ENCODE assay signal across 10 cellular contexts in genomic region chr19:3801412-3802096, GRCh38. TPM values are rescaled to one million over a fixed set of nuclear protein-coding genes. Genes with fewer than 3 reads are reported as not detected.
DNase-seq lines count a peak whose midpoint lies in the region; ATAC-seq, FAIRE-seq and TF ChIP-seq lines count a peak whose summit lies in the region.
"Had no signal": no experiment of that assay in that cellular context is flagged by ENCODE, and none has a peak within 500 bp of the region (broad histone marks: within the 10 kb centered on the region; RNA-seq: fewer than 3 reads in every experiment).

No MANE protein-coding gene starts in this region.

- TF ChIP-seq POLR2A in GM12891 (IDR thresholded peaks at IDR 0.05; ENCODE audit: low read depth, low read length): no peak
- no peak for TF ChIP-seq POLR2A in breast epithelium (IDR thresholded peaks at IDR 0.05)
- TF ChIP-seq POLR2A in lower leg skin (IDR thresholded peaks at IDR 0.05): no peak

- DNase-seq in GM12891 (ENCODE audit: insufficient read length, low spot score): no peak
- DNase-seq in T-helper 2 cell: peak in 4 of 5 experiments; percentile 21 to 80 (median 40)
- peak in 1 of 2 donors; percentile 36 for DNase-seq in breast epithelium (ENCODE audit: low spot score in 2 of 2)
- peak; percentile 20 to 90 for DNase-seq in lower leg skin (ENCODE audit: low spot score in 2 of 2)
- peak; percentile 71 for DNase-seq in stimulated activated CD8-positive, alpha-beta memory T cell treated with anti-CD3 and anti-CD28 coated beads, Interleukin-4, amount 100 ng/mL, for 48 hours
- DNase-seq in MV-4-11 (lab: John Stamatoyannopoulos, UW): no peak
- DNase-seq in GM13977 (ENCODE audit: low spot score): no peak

- ATAC-seq in HG02885 (IDR thresholded peaks at IDR 0.05; ENCODE audit: poor library complexity, unreplicated experiment): no peak
- ATAC-seq: left colon had no signal

- H3K27ac ChIP-seq in breast epithelium: no peak overlapping the region

- H3K4me3 ChIP-seq in breast epithelium (peak overlapping the region in 2 of 3 donors; percentile 33 to 60), lower leg skin (ENCODE audit: low read depth, poor library complexity, severe bottlenecking) (no peak overlapping the region)

- H3K9me3 ChIP-seq in breast epithelium: peaks cover 0 to 4% of the 10 kb centered on the region in 2 donors

- TF ChIP-seq CTCF in breast epithelium (IDR thresholded peaks at IDR 0.05) (no peak), lower leg skin (IDR thresholded peaks at IDR 0.05) (no peak), GM13977 (IDR thresholded peaks at IDR 0.05; ENCODE audit: extremely low read depth, insufficient read depth, missing control alignments) (no peak)

- no peaks in the 10 kb centered on the region for H3K36me3 ChIP-seq in breast epithelium

- H3K27me3 ChIP-seq in breast epithelium: peaks cover 0 to 30% of the 10 kb centered on the region in 2 donors

- no peaks in the 10 kb centered on the region for H3K4me1 ChIP-seq in breast epithelium

- intact Hi-C loops in breast epithelium (cut with DNase I; ENCODE audit: low total_unique reads): loop anchor here (2.0 kb wide), 1 partner anchor 73 kb away; no protein-coding TSS in a partner anchor
- intact Hi-C loops in lower leg skin (cut with DNase I; ENCODE audit: low total_unique reads): no loop called here

- peak; percentile 85 for FAIRE-seq in GM12891 (lab: Jason Lieb, UNC)

- 4 to 6% methylated on average over 23 to 45 of the region's 46 CpGs for WGBS in lower leg skin, 2 donors

- in situ Hi-C loops in GM13977 (cut with MboI; ENCODE audit: low pct_unique_long_range_greater_than_20kb, low sequenced_read_pairs, unreplicated experiment): no loop called here

TF ChIP-seq in GM12891, 5 proteins besides CTCF, POLR2A, EP300 and RAD21:
- no peak for TF ChIP-seq POU2F2 (IDR thresholded peaks at IDR 0.05; ENCODE audit: low read depth, low read length)
- TF ChIP-seq PAX5 (IDR thresholded peaks at IDR 0.05; ENCODE audit: insufficient read depth, low read length, severe bottlenecking): no peak

RNA-seq across cellular contexts. Expression of gene MATK, which starts 15.4 kb away (rescaled TPM):
- polyA plus RNA-seq in GM12891 (2012; ENCODE audit: low read depth, missing spikeins): 2.8 TPM
- total RNA-seq in breast epithelium: 1 to 10 TPM; 1.8 to 5.6 (median 5.2) TPM
- 1 to 10 TPM; 2.1 to 5.8 (median 3.3) TPM for total RNA-seq in lower leg skin
- total RNA-seq: HT1080 had no signal

RNA-seq across cellular contexts. Expression of gene RAX2, which starts 29.5 kb away (rescaled TPM):
- not detected for polyA plus RNA-seq in GM12891 (2012; ENCODE audit: low read depth, missing spikeins)
- total RNA-seq in breast epithelium (under 1 TPM in 1 of 3 donors, not detected in 2; 0.66 TPM), lower leg skin (not detected)
- total RNA-seq: HT1080, left colon had no signal

RNA-seq across cellular contexts. Expression of gene MRPL54, which starts 39.1 kb away (rescaled TPM):
- polyA plus RNA-seq in GM12891 (2012; ENCODE audit: low read depth, missing spikeins): 79.9 TPM
- 10 to 100 TPM; 69.9 to 81.5 (median 73.4) TPM for total RNA-seq in breast epithelium
- total RNA-seq in lower leg skin: 10 to 100 TPM; 45.0 to 72.8 (median 53.9) TPM

RNA-seq across cellular contexts. Expression of gene APBA3, which starts 40.1 kb away (rescaled TPM):
- 18.5 TPM for polyA plus RNA-seq in GM12891 (2012; ENCODE audit: low read depth, missing spikeins)
- 10 to 100 TPM; 24.0 to 24.9 (median 24.6) TPM for total RNA-seq in breast epithelium
- total RNA-seq in lower leg skin: 10 to 100 TPM; 21.8 to 34.6 (median 31.8) TPM

Comparison
In these comparisons a context has a peak if more than half of its experiments do, and no peak if none do; other contexts are left out.
1. DNase-seq: peak in T-helper 2 cell (4 of 5), lower leg skin (2 of 2) and stimulated activated CD8-positive, alpha-beta memory T cell treated with anti-CD3 and anti-CD28 coated beads, Interleukin-4, amount 100 ng/mL, for 48 hours (single experiment); none in GM12891 (single experiment), MV-4-11 (single experiment) and GM13977 (single experiment).